In the genomic region with DNA sequence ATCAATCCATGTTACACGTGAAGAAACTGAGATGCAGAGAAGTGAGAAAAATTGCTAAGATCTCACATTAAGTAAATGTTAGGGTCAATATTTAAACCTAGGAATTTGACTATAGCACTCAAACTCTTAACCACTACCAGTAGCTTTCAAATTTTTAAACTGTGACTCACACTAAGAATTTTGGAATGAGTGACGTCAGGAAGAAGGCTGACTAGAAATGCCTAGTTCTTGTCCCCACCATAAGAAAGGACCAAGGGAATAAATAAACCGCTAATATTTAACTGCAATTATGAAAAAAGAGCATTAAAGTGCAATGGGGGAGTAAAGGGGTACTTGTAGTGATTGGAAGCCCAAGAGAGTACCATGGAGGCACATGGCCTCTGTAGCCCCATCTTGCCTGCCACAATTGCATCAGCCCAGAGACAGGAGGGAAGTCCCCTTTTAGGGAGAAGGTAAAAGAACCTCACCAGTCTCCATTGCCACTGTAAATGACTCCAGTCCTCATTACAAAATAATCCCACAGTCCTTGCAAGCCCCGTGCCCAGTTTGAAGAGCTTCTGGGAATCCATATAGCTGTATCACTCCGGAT, we compare ENCODE assay signal across 13 cellular contexts. TPM values are rescaled to one million over a fixed set of nuclear protein-coding genes. Genes with fewer than 3 reads are reported as not detected.
DNase-seq lines count a peak whose midpoint lies in the region; ATAC-seq and TF ChIP-seq lines count a peak whose summit lies in the region.
"Had no signal": no experiment of that assay in that cellular context is flagged by ENCODE, and none has a peak within 500 bp of the region (broad histone marks: within the 10 kb centered on the region; RNA-seq: fewer than 3 reads in every experiment).

No MANE protein-coding gene starts in this region.

- H3K4me3 ChIP-seq in fibroblast of mammary gland (ENCODE audit: control insufficient read depth, low read depth, low read length) (no peak overlapping the region), smooth muscle cell (no peak overlapping the region)
- H3K4me3 ChIP-seq: lower lobe of right lung had no signal

- H3K27me3 ChIP-seq in smooth muscle cell (ENCODE audit: low read depth): no peaks in the 10 kb centered on the region

- ATAC-seq in HG02588 (IDR thresholded peaks at IDR 0.05; ENCODE audit: unreplicated experiment): no peak
- ATAC-seq: lower lobe of right lung had no signal

- H3F3A ChIP-seq in smooth muscle cell (ENCODE audit: low read depth): no peaks in the 10 kb centered on the region

- 74% methylated on average over 5 of the region's 5 CpGs for WGBS in smooth muscle cell (ENCODE audit: low lambda C conversion rate)

- TF ChIP-seq CTCF in RWPE1 (conservative IDR thresholded peaks at IDR 0.05; ENCODE audit: low read depth): no peak
- TF ChIP-seq CTCF in fibroblast of mammary gland (conservative IDR thresholded peaks at IDR 0.05; ENCODE audit: control insufficient read depth, insufficient read depth, low read depth, low read length): no peak
- no peak for TF ChIP-seq CTCF in smooth muscle cell (IDR thresholded peaks at IDR 0.05; ENCODE audit: borderline replicate concordance, insufficient read depth, poor library complexity, severe bottlenecking)

- no peak overlapping the region for H2AFZ ChIP-seq in smooth muscle cell (ENCODE audit: low read depth)

- CTCF ChIA-PET in RWPE1 (lab: Yijun Ruan, JAX): no interaction called here

- no peaks in the 10 kb centered on the region for H3K4me1 ChIP-seq in smooth muscle cell (ENCODE audit: low read depth)

- peaks cover 5% of the 10 kb centered on the region for H3K9me3 ChIP-seq in smooth muscle cell (replicated peaks; ENCODE audit: low read depth)

- H3K9ac ChIP-seq in smooth muscle cell (ENCODE audit: low read depth): no peak overlapping the region

- peak; percentile 79 for DNase-seq in GM03348 (ENCODE audit: low spot score)
- DNase-seq in RWPE1 (ENCODE audit: low spot score): peak; percentile 30
- peak; percentile 81 for DNase-seq in fibroblast of mammary gland (ENCODE audit: low read depth)
- no peak for DNase-seq in smooth muscle cell (lab: John Stamatoyannopoulos, UW; ENCODE audit: unreplicated experiment)
- DNase-seq in DMS153 (lab: John Stamatoyannopoulos, UW): no peak
- DNase-seq in activated CD4-positive, alpha-beta T cell treated with anti-CD3 and anti-CD28 coated beads for 4 hours: no peak
- DNase-seq: activated CD4-positive, CD25-positive, alpha-beta regulatory T cell; effector memory CD4-positive, alpha-beta T cell; lower lobe of right lung; MM.1S; NCI-H2081 treated with DMSO at 0.1 percent for 48 hours had no signal

- POLR2A ChIA-PET in RWPE1 (lab: Yijun Ruan, JAX; ENCODE audit: low non-redundant PET): no interaction called here

- H3K36me3 ChIP-seq in smooth muscle cell (ENCODE audit: low read depth): no peaks in the 10 kb centered on the region
- H3K36me3 ChIP-seq: lower lobe of right lung had no signal

- no peak overlapping the region for H3K4me2 ChIP-seq in smooth muscle cell

- H4K20me1 ChIP-seq in smooth muscle cell (ENCODE audit: low read depth): no peaks in the 10 kb centered on the region

- H3K27ac ChIP-seq in RWPE1: no peak overlapping the region
- H3K27ac ChIP-seq in smooth muscle cell (ENCODE audit: low read depth): peak overlapping the region; percentile 46
- H3K27ac ChIP-seq: HL-60, lower lobe of right lung had no signal

- peaks cover 8% of the 10 kb centered on the region for H3K79me2 ChIP-seq in smooth muscle cell (ENCODE audit: low read depth)

RNA-seq across cellular contexts. Expression of gene AKR1B1, which starts 3.5 kb away (rescaled TPM):
- total RNA-seq in smooth muscle cell: 58.6 and 75.7 TPM in 2 replicates
- polyA plus RNA-seq in smooth muscle cell: 122 and 127 TPM in 2 replicates

Comparison
In these comparisons a context has a peak if more than half of its experiments do, and no peak if none do; other contexts are left out.
1. DNase-seq: peak in GM03348 (single experiment), RWPE1 (single experiment) and fibroblast of mammary gland (single experiment); none in smooth muscle cell (single experiment), DMS153 (single experiment) and activated CD4-positive, alpha-beta T cell treated with anti-CD3 and anti-CD28 coated beads for 4 hours (0 of 2).